In genomic region chr17:57401556-57402488, GRCh38 we compare ENCODE assay signal across 2 cellular contexts.
TF ChIP-seq lines count a peak whose summit lies in the region.

No MANE protein-coding gene starts in this region.

TF ChIP-seq in SK-N-SH, 30 proteins besides CTCF, POLR2A, EP300 and RAD21 (continued from another document):
- TF ChIP-seq REST (IDR thresholded peaks at IDR 0.05; ENCODE audit: low read depth, low read length) (no peak), NFIC (IDR thresholded peaks at IDR 0.05; ENCODE audit: borderline replicate concordance) (no peak), SIN3A (IDR thresholded peaks at IDR 0.05; ENCODE audit: borderline replicate concordance, low read depth, low read length) (no peak), FOSL2 (IDR thresholded peaks at IDR 0.05; ENCODE audit: borderline replicate concordance, low read depth) (no peak), MEF2A (IDR thresholded peaks at IDR 0.05; ENCODE audit: borderline replicate concordance, low read depth) (no peak), EZH2phosphoT487 (IDR thresholded peaks at IDR 0.05; ENCODE audit: borderline replicate concordance, low read depth) (no peak), RFX5 (IDR thresholded peaks at IDR 0.05; ENCODE audit: low read length) (no peak), MAX (IDR thresholded peaks at IDR 0.05; ENCODE audit: low read depth) (no peak), MXI1 (IDR thresholded peaks at IDR 0.05; ENCODE audit: low read depth, low read length) (no peak), ZBTB33 (IDR thresholded peaks at IDR 0.05; ENCODE audit: borderline replicate concordance, low read depth) (no peak), JUND (IDR thresholded peaks at IDR 0.05) (no peak), RXRA (IDR thresholded peaks at IDR 0.05; ENCODE audit: borderline replicate concordance, low read depth) (no peak)

TF ChIP-seq in SK-N-SH treated with all-trans-retinoic acid at 6 μM for 48 hours, 23 proteins besides CTCF, POLR2A, EP300 and RAD21 (continued from another document):
- no peak for TF ChIP-seq PATZ1 (CRISPR knock-in tag; IDR thresholded peaks at IDR 0.05; ENCODE audit: borderline replicate concordance)
- no peak for TF ChIP-seq ZNF565 (CRISPR knock-in tag; conservative IDR thresholded peaks at IDR 0.05; ENCODE audit: low read depth)
- TF ChIP-seq OSR1 (CRISPR knock-in tag; IDR thresholded peaks at IDR 0.05): no peak
- no peak for TF ChIP-seq SNAI2 (CRISPR knock-in tag; IDR thresholded peaks at IDR 0.05)
- TF ChIP-seq CREB5 (CRISPR knock-in tag; IDR thresholded peaks at IDR 0.05; ENCODE audit: low read depth): no peak
